In the genomic region with DNA sequence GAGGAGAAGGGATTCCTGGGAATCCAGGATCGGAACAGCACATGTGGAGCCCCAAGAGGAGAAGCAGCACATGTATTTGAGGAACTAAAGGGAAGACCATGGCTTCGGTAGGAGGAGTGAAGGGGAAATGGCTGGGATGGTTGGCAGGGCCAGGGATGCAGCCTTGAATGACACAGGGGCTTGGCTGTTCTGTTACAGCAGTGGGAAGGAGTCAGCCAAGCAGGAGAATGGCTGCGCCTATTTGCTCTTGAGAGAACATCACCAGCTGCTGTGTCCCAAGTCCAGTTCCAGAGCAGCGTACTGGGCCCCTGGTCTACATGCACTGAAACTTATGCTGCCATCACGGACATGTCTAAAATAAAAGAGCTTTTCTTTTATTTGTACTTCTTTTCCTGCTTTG, we compare ENCODE assay signal across 8 cellular contexts.
"Had no signal": no experiment of that assay in that cellular context is flagged by ENCODE, and none has a peak within 500 bp of the region (broad histone marks: within the 10 kb centered on the region; RNA-seq: fewer than 3 reads in every experiment).

No MANE protein-coding gene starts in this region.

- DNase-seq: GDM1, GF-D8 had no signal

- FAIRE-seq: G401.6, GM12878, GM12891, GM12892, GM18507, GM19239 had no signal

- ATAC-seq: GM12878 had no signal

- H3K4me3 ChIP-seq: GM12878 had no signal
